8 cellular contexts compared by ENCODE assay signal in the genomic region with DNA sequence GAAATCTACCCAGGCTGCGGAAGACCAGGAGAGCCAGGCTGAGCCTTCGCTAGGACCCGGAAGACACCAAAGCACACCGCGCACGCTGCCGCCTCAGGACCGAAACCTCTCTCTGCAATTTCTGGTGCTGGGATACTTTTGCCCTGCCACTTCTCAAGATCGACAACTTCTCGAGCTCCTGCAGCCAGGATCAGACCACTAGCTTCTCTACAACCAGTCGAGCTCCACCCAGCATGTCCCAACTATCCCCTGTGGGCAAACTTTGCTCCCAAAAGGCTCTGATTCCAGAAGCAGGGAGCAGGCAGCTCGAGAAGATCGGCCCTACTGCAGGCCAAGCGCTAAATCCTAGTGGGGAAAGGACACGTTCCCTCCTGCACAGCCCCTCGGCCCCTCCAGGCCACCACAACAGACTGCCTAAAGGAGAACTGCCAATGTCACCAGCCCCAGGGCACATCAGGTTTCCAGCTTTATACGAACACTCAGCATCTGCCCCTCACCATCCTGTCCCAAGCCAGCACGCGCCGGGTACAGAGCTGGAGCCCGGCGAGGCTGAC.
DNase-seq lines count a peak whose midpoint lies in the region; ATAC-seq and TF ChIP-seq lines count a peak whose summit lies in the region.

No MANE protein-coding gene starts in this region.

- in situ Hi-C loops in astrocyte of the cerebellum (cut with HindIII; ENCODE audit: low sequenced_read_pairs): loop anchor here (5.0 kb wide), 1 partner anchor 51 kb away; no protein-coding TSS in a partner anchor

- H3K4me3 ChIP-seq in astrocyte of the cerebellum (ENCODE audit: low read depth, low read length) (peak overlapping the region; percentile 97), skeletal muscle cell (ENCODE audit: low read depth, low read length) (peak overlapping the region; percentile 98)

- DNase-seq in DMS53 (lab: John Stamatoyannopoulos, UW) (peak; percentile 66), HuH-7 (ENCODE audit: low spot score) (peak; percentile 55), SKM-1 treated with dmso at 0.1 percent for 144 hours (lab: John Stamatoyannopoulos, UW; ENCODE audit: unreplicated experiment) (peak; percentile 39), astrocyte of the cerebellum (ENCODE audit: low read depth) (no peak), hippocampal formation (lab: John Stamatoyannopoulos, UW) (peak; percentile 20 to 26), skeletal muscle cell (ENCODE audit: low read depth) (no peak)

- no peak for ATAC-seq in GM21360 (IDR thresholded peaks at IDR 0.05; ENCODE audit: unreplicated experiment)
- no peak for ATAC-seq in GM21619 (IDR thresholded peaks at IDR 0.05; ENCODE audit: unreplicated experiment)

- TF ChIP-seq CTCF in astrocyte of the cerebellum (IDR thresholded peaks at IDR 0.05; ENCODE audit: low read depth, low read length, missing control alignments): no peak

Comparison
In these comparisons a context has a peak if more than half of its experiments do, and no peak if none do; other contexts are left out.
1. DNase-seq: peak in DMS53 (single experiment), HuH-7 (single experiment), SKM-1 treated with dmso at 0.1 percent for 144 hours (single experiment) and hippocampal formation (2 of 2); none in astrocyte of the cerebellum (single experiment) and skeletal muscle cell (single experiment).